ENCODE assay signal across 8 cellular contexts in genomic region chr12:6341439-6342139, GRCh38. TPM values are rescaled to one million over a fixed set of nuclear protein-coding genes. Genes with fewer than 3 reads are reported as not detected.
A peak's percentile ranks its signal among the peaks of the same experiment; 100 is the strongest.
DNase-seq lines count a peak whose midpoint lies in the region; ATAC-seq and TF ChIP-seq lines count a peak whose summit lies in the region.

Gene TNFRSF1A, minus strand, starts transcription at chr12:6342076. Its CDS starts 262 bp downstream, at chr12:6341814.

- DNase-seq in GF-D8 (lab: John Stamatoyannopoulos, UW) (peak; percentile 89), MG63 (peak; percentile 81), mucosa of gallbladder (ENCODE audit: low spot score) (peak; percentile 69), thoracic aorta (ENCODE audit: low spot score) (no peak), COR-L47 (lab: John Stamatoyannopoulos, UW) (no peak)

- POLR2A ChIA-PET in activated CD8-positive, alpha-beta memory T cell treated with anti-CD3 and anti-CD28 coated beads for 36 hours (lab: Charles Lee): interaction anchor here (0.6 kb wide), 1 partner anchor 120 kb away, joined by 4 read pairs; no protein-coding TSS in a partner anchor

- no peak for TF ChIP-seq CTCF in thoracic aorta (IDR thresholded peaks at IDR 0.05)

- peak; percentile 56 for ATAC-seq in esophagus mucosa
- ATAC-seq in thoracic aorta (ENCODE audit: insufficient number of reproducible peaks, low FRiP score, low read depth): peak; percentile 35
- ATAC-seq in HG03571 (IDR thresholded peaks at IDR 0.05; ENCODE audit: unreplicated experiment): no peak

- peaks cover 41% of the 10 kb centered on the region for H3K36me3 ChIP-seq in MG63
- H3K36me3 ChIP-seq in thoracic aorta: no peaks in the 10 kb centered on the region

- CTCF ChIA-PET in activated CD8-positive, alpha-beta memory T cell treated with anti-CD3 and anti-CD28 coated beads for 36 hours (lab: Charles Lee): interaction anchor here (0.9 to 1.5 kb wide), 2 partner anchors 17 to 22 kb away, joined by 5 read pairs; no protein-coding TSS in a partner anchor

- H3K27me3 ChIP-seq in MG63 (no peaks in the 10 kb centered on the region), thoracic aorta (replicated peaks; ENCODE audit: insufficient read depth) (no peaks in the 10 kb centered on the region)

- H3K9me3 ChIP-seq in MG63 (no peaks in the 10 kb centered on the region), thoracic aorta (no peaks in the 10 kb centered on the region)

- H3K4me3 ChIP-seq in MG63 (peak within 1 kb of the TSS; percentile 99), thoracic aorta (peak within 1 kb of the TSS; percentile 89)

- peak within 1 kb of the TSS; percentile 98 to 99 for H3K27ac ChIP-seq in thoracic aorta

- H3K4me1 ChIP-seq in thoracic aorta (ENCODE audit: control insufficient read depth in 1 of 2, low read depth in 2 of 2): peaks cover 37 to 73% of the 10 kb centered on the region in 2 donors

RNA-seq across cellular contexts. Expression of gene TNFRSF1A, which starts in this region (rescaled TPM):
- total RNA-seq in MG63 (2014; rRNA removed; shearing (Covaris generic); ENCODE audit: low replicate concordance): 181 and 208 TPM in 2 replicates
- 10 to 100 TPM; 60.2 to 62.7 TPM for total RNA-seq in activated CD8-positive, alpha-beta memory T cell treated with anti-CD3 and anti-CD28 coated beads for 36 hours
- 99.3 TPM for total RNA-seq in esophagus mucosa
- total RNA-seq in mucosa of gallbladder: 155 TPM
- total RNA-seq in thoracic aorta: 100 to 1,000 TPM; 311 to 384 TPM

Comparison
In these comparisons a context has a peak if more than half of its experiments do, and no peak if none do; other contexts are left out.
1. DNase-seq: peak in GF-D8 (single experiment), MG63 (single experiment) and mucosa of gallbladder (single experiment); none in thoracic aorta (single experiment) and COR-L47 (single experiment).